In genomic region chr17:7436556-7437368, GRCh38 we compare ENCODE assay signal across 8 cellular contexts. TPM values are rescaled to one million over a fixed set of nuclear protein-coding genes. Genes with fewer than 3 reads are reported as not detected.
A peak's percentile ranks its signal among the peaks of the same experiment; 100 is the strongest.
DNase-seq lines count a peak whose midpoint lies in the region; ATAC-seq and TF ChIP-seq lines count a peak whose summit lies in the region.

No MANE protein-coding gene starts in this region.

- H3K9me3 ChIP-seq in left lung: no peaks in the 10 kb centered on the region

- H3K4me1 ChIP-seq in left lung: peaks cover 28 to 59% of the 10 kb centered on the region in 2 donors

- peak; percentile 28 for ATAC-seq in GM21825 (IDR thresholded peaks at IDR 0.05; ENCODE audit: unreplicated experiment)
- ATAC-seq in left lung: peak; percentile 83

- peak overlapping the region; percentile 35 to 72 for H3K4me3 ChIP-seq in left lung

- H3K27me3 ChIP-seq in left lung: peaks cover 17 to 38% of the 10 kb centered on the region in 2 donors

- peak overlapping the region; percentile 61 to 89 for H3K27ac ChIP-seq in left lung

- no peaks in the 10 kb centered on the region for H3K36me3 ChIP-seq in left lung

- peak; percentile 91 for DNase-seq in AG20443 (ENCODE audit: low spot score)
- DNase-seq in NCI-H510A (lab: John Stamatoyannopoulos, UW): peak; percentile 53
- peak; percentile 79 for DNase-seq in activated CD4-positive, alpha-beta T cell treated with anti-CD3 and anti-CD28 coated beads, Interleukin-2, amount 50 U/mL, for 1 hour
- peak; percentile 90 for DNase-seq in dermis blood vessel endothelial cell
- peak; percentile 82 to 98 for DNase-seq in left lung
- peak; percentile 79 to 86 for DNase-seq in stimulated activated CD4-positive, alpha-beta T cell treated with anti-CD3 and anti-CD28 coated beads, Interleukin-2, amount 100 ng/mL, for 24 hours
- no peak for DNase-seq in GM19240 (ENCODE audit: insufficient read length, low spot score)

- intact Hi-C loops in left lung (cut with DNase I): loop anchor here in 1 of 2 donors (10.0 kb wide), 1 partner anchor 82 kb away; the partner anchor contains the start of genes KCTD11 and TMEM95

- peak; percentile 80 to 81 for TF ChIP-seq CTCF in left lung (IDR thresholded peaks at IDR 0.05)

RNA-seq across cellular contexts. Expression of gene TMEM102, which starts 1.5 kb away (rescaled TPM):
- total RNA-seq in dermis blood vessel endothelial cell (11.3 and 12.9 TPM in 2 replicates), left lung (1 to 10 TPM; 7.2 to 9.6 TPM)

RNA-seq across cellular contexts. Expression of gene FGF11, which starts 2.5 kb away (rescaled TPM):
- total RNA-seq in dermis blood vessel endothelial cell: 0.28 and 0.51 TPM in 2 replicates
- total RNA-seq in left lung: 1 to 10 TPM in 1 of 2 donors, under 1 TPM in 1; 0.97 to 1.7 TPM

RNA-seq across cellular contexts. Expression of gene CHRNB1, which starts 8.1 kb away (rescaled TPM):
- total RNA-seq in dermis blood vessel endothelial cell: 4.6 and 5.8 TPM in 2 replicates
- total RNA-seq in left lung: 10 to 100 TPM; 10.6 to 12.1 TPM

RNA-seq across cellular contexts. Expression of gene SPEM3, which starts 8.1 kb away (rescaled TPM):
- total RNA-seq in dermis blood vessel endothelial cell (not detected in 2 replicates), left lung (not detected)

RNA-seq across cellular contexts. Expression of gene SPEM2, which starts 11.3 kb away (rescaled TPM):
- total RNA-seq in dermis blood vessel endothelial cell: not detected in 2 replicates
- total RNA-seq in left lung: not detected
